7 cellular contexts compared by ENCODE assay signal in the genomic region with DNA sequence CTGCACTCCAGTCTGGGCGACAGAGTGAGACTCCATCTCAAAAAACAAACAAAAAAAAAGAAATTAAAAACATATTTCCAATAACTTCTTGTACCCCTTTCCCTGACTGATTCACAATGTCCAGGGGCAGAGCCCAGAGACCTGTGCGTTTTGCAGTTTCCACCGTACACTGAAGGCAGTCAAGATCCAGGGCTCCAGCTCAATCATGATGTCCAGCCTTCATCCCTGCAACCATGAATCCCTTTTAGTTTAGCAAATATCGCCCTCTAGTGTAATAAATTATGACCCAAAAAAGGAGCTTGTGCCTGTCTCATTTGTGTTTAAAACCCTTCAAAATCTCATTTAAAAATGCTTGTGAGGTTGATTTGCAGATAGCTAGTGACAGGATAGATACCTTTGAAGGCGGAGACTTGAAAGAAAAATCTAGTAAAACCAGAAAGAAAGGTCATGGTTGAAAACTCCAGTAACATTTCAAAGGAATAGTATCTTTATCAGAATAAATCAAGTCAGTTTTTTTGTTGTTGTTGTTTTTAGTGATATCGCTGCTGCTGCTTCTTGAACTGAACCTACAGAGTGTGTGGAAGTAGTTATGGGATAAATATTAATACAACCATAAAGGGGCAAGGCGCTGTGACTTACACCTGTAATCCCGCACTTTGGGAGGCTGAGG. TPM values are rescaled to one million over a fixed set of nuclear protein-coding genes. Genes with fewer than 3 reads are reported as not detected.
A peak's percentile ranks its signal among the peaks of the same experiment; 100 is the strongest.
DNase-seq lines count a peak whose midpoint lies in the region; ATAC-seq, FAIRE-seq and TF ChIP-seq lines count a peak whose summit lies in the region.

No MANE protein-coding gene starts in this region.

- no peaks in the 10 kb centered on the region for H3K36me3 ChIP-seq in liver (ENCODE audit: control insufficient read depth in 4 of 4, insufficient read depth in 3 of 4, low read depth in 1 of 4, low read length in 3 of 4)

- TF ChIP-seq CTCF in brain (conservative IDR thresholded peaks at IDR 0.05): peak; percentile 85 to 87
- peak; percentile 76 for TF ChIP-seq CTCF in liver (IDR thresholded peaks at IDR 0.05; ENCODE audit: low read depth, low read length, missing input control)

- H3K4me1 Mint-ChIP-seq in brain: peaks cover 15% of the 10 kb centered on the region

- H3K9ac ChIP-seq in liver (ENCODE audit: low read depth in 1 of 2, low read length in 2 of 2): peak overlapping the region in 1 of 2 donors; percentile 72

- no peak for FAIRE-seq in HTR-8/SVneo (lab: Jason Lieb, UNC)

- peak; percentile 15 for DNase-seq in DMS79 treated with DMSO at 0.1 percent for 48 hours (lab: John Stamatoyannopoulos, UW)
- peak; percentile 82 for DNase-seq in HTR-8/SVneo (ENCODE audit: insufficient read length, low spot score)
- peak; percentile 80 for DNase-seq in NCI-H82 treated with DMSO at 0.1 percent for 48 hours (lab: John Stamatoyannopoulos, UW; ENCODE audit: unreplicated experiment)

- TF ChIP-seq RAD21 in liver (IDR thresholded peaks at IDR 0.05): peak; percentile 97

- peak overlapping the region; percentile 65 to 83 for H3K27ac ChIP-seq in liver (ENCODE audit: low read depth in 1 of 2, low read length in 2 of 2)

- H3K4me1 ChIP-seq in liver (ENCODE audit: control insufficient read depth in 4 of 4, insufficient read depth in 4 of 4, low read length in 3 of 4): peaks cover 4 to 18% (median 13%) of the 10 kb centered on the region in 4 donors

- WGBS in liver: 41% methylated on average over 8 of the region's 8 CpGs

- ATAC-seq in HG03342 (IDR thresholded peaks at IDR 0.05; ENCODE audit: unreplicated experiment): no peak
- ATAC-seq in GM21381 (IDR thresholded peaks at IDR 0.05; ENCODE audit: unreplicated experiment): no peak

- H3K27ac Mint-ChIP-seq in brain: peak overlapping the region in 2 of 5 experiments; percentile 11 to 39

- H3K9me3 ChIP-seq in liver (ENCODE audit: control insufficient read depth in 4 of 4, low read length in 3 of 4): no peaks in the 10 kb centered on the region

- no peaks in the 10 kb centered on the region for H3K9me3 Mint-ChIP-seq in brain

- no peaks in the 10 kb centered on the region for H3K27me3 ChIP-seq in liver (ENCODE audit: control insufficient read depth in 4 of 4, insufficient read depth in 4 of 4, low read length in 3 of 4)

- H3K36me3 Mint-ChIP-seq in brain: no peaks in the 10 kb centered on the region

- H3K27me3 Mint-ChIP-seq in brain: peaks cover 3% of the 10 kb centered on the region

- no peak overlapping the region for H3K4me3 ChIP-seq in liver (ENCODE audit: low read depth in 1 of 3, low read length in 3 of 3)

- peak overlapping the region in 2 of 5 experiments; percentile 1 to 84 for H3K4me3 Mint-ChIP-seq in brain

TF ChIP-seq in liver, 16 proteins besides CTCF, POLR2A, EP300 and RAD21:
- TF ChIP-seq FOXA1 (IDR thresholded peaks at IDR 0.05) (no peak), HNF4G (IDR thresholded peaks at IDR 0.05) (no peak), TAF1 (conservative IDR thresholded peaks at IDR 0.05) (no peak), GABPA (IDR thresholded peaks at IDR 0.05 in 1 of 2, conservative IDR thresholded peaks at IDR 0.05 in 1 of 2) (peak in 1 of 2 donors; percentile 7)
- TF ChIP-seq, protein P1, sequence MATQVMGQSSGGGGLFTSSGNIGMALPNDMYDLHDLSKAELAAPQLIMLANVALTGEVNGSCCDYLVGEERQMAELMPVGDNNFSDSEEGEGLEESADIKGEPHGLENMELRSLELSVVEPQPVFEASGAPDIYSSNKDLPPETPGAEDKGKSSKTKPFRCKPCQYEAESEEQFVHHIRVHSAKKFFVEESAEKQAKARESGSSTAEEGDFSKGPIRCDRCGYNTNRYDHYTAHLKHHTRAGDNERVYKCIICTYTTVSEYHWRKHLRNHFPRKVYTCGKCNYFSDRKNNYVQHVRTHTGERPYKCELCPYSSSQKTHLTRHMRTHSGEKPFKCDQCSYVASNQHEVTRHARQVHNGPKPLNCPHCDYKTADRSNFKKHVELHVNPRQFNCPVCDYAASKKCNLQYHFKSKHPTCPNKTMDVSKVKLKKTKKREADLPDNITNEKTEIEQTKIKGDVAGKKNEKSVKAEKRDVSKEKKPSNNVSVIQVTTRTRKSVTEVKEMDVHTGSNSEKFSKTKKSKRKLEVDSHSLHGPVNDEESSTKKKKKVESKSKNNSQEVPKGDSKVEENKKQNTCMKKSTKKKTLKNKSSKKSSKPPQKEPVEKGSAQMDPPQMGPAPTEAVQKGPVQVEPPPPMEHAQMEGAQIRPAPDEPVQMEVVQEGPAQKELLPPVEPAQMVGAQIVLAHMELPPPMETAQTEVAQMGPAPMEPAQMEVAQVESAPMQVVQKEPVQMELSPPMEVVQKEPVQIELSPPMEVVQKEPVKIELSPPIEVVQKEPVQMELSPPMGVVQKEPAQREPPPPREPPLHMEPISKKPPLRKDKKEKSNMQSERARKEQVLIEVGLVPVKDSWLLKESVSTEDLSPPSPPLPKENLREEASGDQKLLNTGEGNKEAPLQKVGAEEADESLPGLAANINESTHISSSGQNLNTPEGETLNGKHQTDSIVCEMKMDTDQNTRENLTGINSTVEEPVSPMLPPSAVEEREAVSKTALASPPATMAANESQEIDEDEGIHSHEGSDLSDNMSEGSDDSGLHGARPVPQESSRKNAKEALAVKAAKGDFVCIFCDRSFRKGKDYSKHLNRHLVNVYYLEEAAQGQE (IDR thresholded peaks at IDR 0.05): no peak

RNA-seq across cellular contexts. Expression of gene ERN1, which starts 3.7 kb away (rescaled TPM):
- polyA plus RNA-seq in brain (ENCODE audit: insufficient read depth, low read depth, low replicate concordance): 2.7 TPM
- 10 to 100 TPM in 1 of 2 donors, 1 to 10 TPM in 1; 7.5 to 35.1 TPM for total RNA-seq in liver
- 10 to 100 TPM in 1 of 2 donors, 1 to 10 TPM in 1; 6.3 to 22.3 TPM for polyA plus RNA-seq in liver

Comparison
In these comparisons a context has a peak if more than half of its experiments do, and no peak if none do; other contexts are left out.
1. DNase-seq: peak in every context shown above with its lines; median percentile 82 in HTR-8/SVneo; 80 in NCI-H82 treated with DMSO at 0.1 percent for 48 hours; 15 in DMS79 treated with DMSO at 0.1 percent for 48 hours.